Comparison of ENCODE assay signal across 9 cellular contexts in the genomic region with DNA sequence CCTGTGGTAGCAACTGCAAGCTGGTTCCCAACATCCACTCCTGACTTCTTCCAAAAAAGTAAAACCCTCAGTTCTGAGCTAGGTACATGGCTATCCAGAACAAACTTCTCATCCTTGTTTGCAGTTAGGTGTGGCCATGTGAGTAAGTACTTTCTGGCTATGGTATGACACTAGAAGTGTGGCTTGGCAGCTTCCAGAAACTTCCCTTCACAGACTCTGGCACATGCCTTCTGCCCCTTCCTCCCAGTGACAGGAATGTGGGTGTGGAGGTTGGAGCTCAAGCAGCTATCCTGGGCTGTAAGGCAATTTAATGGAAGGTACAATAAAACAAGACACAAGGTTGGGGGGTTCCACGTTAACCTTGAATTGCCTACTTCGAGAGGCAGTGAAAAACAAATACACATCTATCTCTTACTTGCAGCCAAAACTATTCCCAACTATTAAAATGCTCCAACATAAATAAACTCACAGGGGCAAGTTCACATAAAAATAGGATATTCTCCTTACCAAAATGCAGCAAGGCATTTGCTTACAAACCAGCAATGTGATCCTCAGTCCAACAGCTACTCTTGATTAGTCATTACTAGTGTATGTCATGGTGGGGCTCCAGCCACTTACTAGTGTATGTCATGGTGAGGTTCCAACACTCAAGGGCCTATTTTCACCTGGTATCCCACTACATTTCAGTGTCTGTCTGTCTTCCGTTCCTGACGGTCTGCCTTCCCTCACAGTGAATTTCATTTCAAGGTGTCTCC. TPM values are rescaled to one million over a fixed set of nuclear protein-coding genes. Genes with fewer than 3 reads are reported as not detected.
DNase-seq lines count a peak whose midpoint lies in the region; ATAC-seq, FAIRE-seq and TF ChIP-seq lines count a peak whose summit lies in the region.
"Had no signal": no experiment of that assay in that cellular context is flagged by ENCODE, and none has a peak within 500 bp of the region (broad histone marks: within the 10 kb centered on the region; RNA-seq: fewer than 3 reads in every experiment).

No MANE protein-coding gene starts in this region.

- no peak overlapping the region for H3K4me3 Mint-ChIP-seq in activated CD8-positive, alpha-beta T cell treated with anti-CD3 and anti-CD28 coated beads, Interleukin-2, amount 10 ng/mL, durations not matched to agents 7 days and 5 days
- H3K4me3 Mint-ChIP-seq in neural progenitor cell, result peak overlapping the region; percentile 1

- peaks cover 35% of the 10 kb centered on the region for H3K4me1 Mint-ChIP-seq in activated CD8-positive, alpha-beta T cell treated with anti-CD3 and anti-CD28 coated beads, Interleukin-2, amount 10 ng/mL, durations not matched to agents 7 days and 5 days (ENCODE audit: low read depth)
- H3K4me1 Mint-ChIP-seq in neural progenitor cell, result peaks cover 18% of the 10 kb centered on the region

- no peak overlapping the region for H2AFZ ChIP-seq in neural progenitor cell (replicated peaks)

- H3K4me1 ChIP-seq in neural progenitor cell, result no peaks in the 10 kb centered on the region

- no peak overlapping the region for H3K4me3 ChIP-seq in neural progenitor cell

- H3K27me3 Mint-ChIP-seq in activated CD8-positive, alpha-beta T cell treated with anti-CD3 and anti-CD28 coated beads, Interleukin-2, amount 10 ng/mL, durations not matched to agents 7 days and 5 days (ENCODE audit: low read depth), result no peaks in the 10 kb centered on the region
- peaks cover 5% of the 10 kb centered on the region for H3K27me3 Mint-ChIP-seq in neural progenitor cell (ENCODE audit: insufficient read depth, low read depth)

- no peaks in the 10 kb centered on the region for H3K9me3 Mint-ChIP-seq in activated CD8-positive, alpha-beta T cell treated with anti-CD3 and anti-CD28 coated beads, Interleukin-2, amount 10 ng/mL, durations not matched to agents 7 days and 5 days (ENCODE audit: insufficient read depth)
- no peaks in the 10 kb centered on the region for H3K9me3 Mint-ChIP-seq in neural progenitor cell

- no peak overlapping the region for H3K27ac ChIP-seq in neural progenitor cell

- DNase-seq in HTR-8/SVneo (ENCODE audit: insufficient read length, low spot score), result no peak
- DNase-seq in activated CD8-positive, alpha-beta T cell treated with anti-CD3 and anti-CD28 coated beads, Interleukin-2, amount 10 ng/mL, durations not matched to agents 7 days and 5 days, result no peak
- DNase-seq in neural progenitor cell (ENCODE audit: low spot score), result no peak
- DNase-seq in stimulated activated CD4-positive, alpha-beta T cell treated with anti-CD3 and anti-CD28 coated beads, Interleukin-2, amount 100 ng/mL, for 48 hours, result no peak
- DNase-seq: hypothalamus; NCI-H2081 treated with DMSO at 0.1 percent for 48 hours; SHP77; stimulated activated CD4-positive, alpha-beta T cell treated with anti-CD3 and anti-CD28 coated beads, Interleukin-2, amount 100 ng/mL, for 24 hours had no signal

- H3K36me3 ChIP-seq in neural progenitor cell, result no peaks in the 10 kb centered on the region

- H3K27ac Mint-ChIP-seq in activated CD8-positive, alpha-beta T cell treated with anti-CD3 and anti-CD28 coated beads, Interleukin-2, amount 10 ng/mL, durations not matched to agents 7 days and 5 days, result peak overlapping the region; percentile 63
- H3K27ac Mint-ChIP-seq in neural progenitor cell, result no peak overlapping the region

- TF ChIP-seq CTCF in neural progenitor cell (IDR thresholded peaks at IDR 0.05), result no peak

- no peaks in the 10 kb centered on the region for H3K9me3 ChIP-seq in neural progenitor cell (ENCODE audit: low read depth)

- POLR2A ChIA-PET in activated CD8-positive, alpha-beta T cell treated with anti-CD3 and anti-CD28 coated beads, Interleukin-2, amount 10 ng/mL, durations not matched to agents 7 days and 5 days (lab: Charles Lee), result interaction anchor here (0.7 to 6.7 kb wide), 5 partner anchors 13 to 82 kb away, joined by 3 to 103 read pairs (median 4); partner anchors contain the start of genes KCNN4 and PLAUR

- ATAC-seq in activated CD8-positive, alpha-beta T cell treated with anti-CD3 and anti-CD28 coated beads, Interleukin-2, amount 10 ng/mL, durations not matched to agents 7 days and 5 days, result no peak
- no peak for ATAC-seq in GM18511 (IDR thresholded peaks at IDR 0.05; ENCODE audit: unreplicated experiment)

- peaks cover 6% of the 10 kb centered on the region for H3F3A ChIP-seq in neural progenitor cell (ENCODE audit: low read depth)

- H3K4me2 ChIP-seq in neural progenitor cell, result no peak overlapping the region

- no peak overlapping the region for H3K9ac ChIP-seq in neural progenitor cell

- H3K27me3 ChIP-seq in neural progenitor cell, result no peaks in the 10 kb centered on the region

- FAIRE-seq in HTR-8/SVneo (lab: Jason Lieb, UNC), result peak; percentile 31

- no peaks in the 10 kb centered on the region for H4K20me1 ChIP-seq in neural progenitor cell (ENCODE audit: low read depth)

- peaks cover 61% of the 10 kb centered on the region for H3K36me3 Mint-ChIP-seq in activated CD8-positive, alpha-beta T cell treated with anti-CD3 and anti-CD28 coated beads, Interleukin-2, amount 10 ng/mL, durations not matched to agents 7 days and 5 days (ENCODE audit: low read depth)
- peaks cover 28% of the 10 kb centered on the region for H3K36me3 Mint-ChIP-seq in neural progenitor cell

- H3K79me2 ChIP-seq in neural progenitor cell (ENCODE audit: low read depth), result peaks cover 30% of the 10 kb centered on the region

- CTCF ChIA-PET in activated CD8-positive, alpha-beta T cell treated with anti-CD3 and anti-CD28 coated beads, Interleukin-2, amount 10 ng/mL, durations not matched to agents 7 days and 5 days (lab: Charles Lee), result interaction anchor here (0.6 to 8.3 kb wide), 6 partner anchors 10 to 1839 kb away, joined by 3 to 103 read pairs (median 6); partner anchors contain the start of gene KCNN4

RNA-seq across cellular contexts. Expression of gene SMG9, which starts 3.1 kb away (rescaled TPM):
- 10 to 100 TPM; 60.0 to 65.1 TPM for total RNA-seq in activated CD8-positive, alpha-beta T cell treated with anti-CD3 and anti-CD28 coated beads, Interleukin-2, amount 10 ng/mL, durations not matched to agents 7 days and 5 days
- 33.1 and 33.4 TPM in 2 replicates for total RNA-seq in neural progenitor cell (ENCODE audit: low replicate concordance)

RNA-seq across cellular contexts. Expression of gene KCNN4, which starts 29.1 kb away (rescaled TPM):
- total RNA-seq in activated CD8-positive, alpha-beta T cell treated with anti-CD3 and anti-CD28 coated beads, Interleukin-2, amount 10 ng/mL, durations not matched to agents 7 days and 5 days, result 10 to 100 TPM; 28.8 to 31.9 TPM
- 0.40 TPM in 1 of 2 replicates, not detected in the other for total RNA-seq in neural progenitor cell (ENCODE audit: low replicate concordance)

RNA-seq across cellular contexts. Expression of gene IRGC, which starts 35.8 kb away (rescaled TPM):
- not detected for total RNA-seq in activated CD8-positive, alpha-beta T cell treated with anti-CD3 and anti-CD28 coated beads, Interleukin-2, amount 10 ng/mL, durations not matched to agents 7 days and 5 days
- not detected in 2 replicates for total RNA-seq in neural progenitor cell (ENCODE audit: low replicate concordance)

RNA-seq across cellular contexts. Expression of gene LYPD5, which starts 50.6 kb away (rescaled TPM):
- 1 to 10 TPM in 1 of 2 experiments, under 1 TPM in 1; 0.70 to 1.1 TPM for total RNA-seq in activated CD8-positive, alpha-beta T cell treated with anti-CD3 and anti-CD28 coated beads, Interleukin-2, amount 10 ng/mL, durations not matched to agents 7 days and 5 days
- 0.12 TPM in 1 of 2 replicates, not detected in the other for total RNA-seq in neural progenitor cell (ENCODE audit: low replicate concordance)

Comparison
In these comparisons a context has a peak if more than half of its experiments do, and no peak if none do; other contexts are left out.
1. RNA of gene KCNN4, which starts 29.1 kb away (total RNA-seq): 28.8 to 31.9 TPM in activated CD8-positive, alpha-beta T cell treated with anti-CD3 and anti-CD28 coated beads, Interleukin-2, amount 10 ng/mL, durations not matched to agents 7 days and 5 days; 0.40 TPM in neural progenitor cell; every median in the first group is over 10 times any median in the second.